Comparison of ENCODE assay signal across 12 cellular contexts in the genomic region with DNA sequence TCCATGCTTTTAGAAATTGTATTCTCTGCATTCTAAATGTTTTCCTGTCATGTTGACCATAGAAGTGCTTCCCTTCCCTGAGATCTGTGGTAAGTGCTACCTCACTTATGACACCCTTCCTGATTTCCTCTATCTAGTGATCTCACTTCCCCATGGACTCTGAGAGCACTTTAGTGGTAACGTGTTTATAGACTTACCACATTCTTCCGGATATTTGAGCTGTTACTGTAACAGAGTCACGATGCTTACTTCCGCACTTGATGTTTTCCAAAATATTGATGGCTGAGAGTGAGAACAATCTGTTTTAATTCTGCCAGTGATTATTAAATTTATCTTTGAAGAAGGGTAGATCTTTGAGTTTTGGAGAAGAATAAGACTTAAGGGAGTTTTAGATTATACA.
A peak's percentile ranks its signal among the peaks of the same experiment; 100 is the strongest.
DNase-seq lines count a peak whose midpoint lies in the region; ATAC-seq and TF ChIP-seq lines count a peak whose summit lies in the region.
"Had no signal": no experiment of that assay in that cellular context is flagged by ENCODE, and none has a peak within 500 bp of the region (broad histone marks: within the 10 kb centered on the region; RNA-seq: fewer than 3 reads in every experiment).

No MANE protein-coding gene starts in this region.

- H3K27ac ChIP-seq in HL-60 (replicated peaks) (peak overlapping the region; percentile 67), testis (no peak overlapping the region)
- H3K27ac ChIP-seq: breast epithelium had no signal

- intact Hi-C loops in sciatic nerve (cut with DNase I), result no loop called here
- intact Hi-C loops in testis (cut with DNase I; ENCODE audit: low total_unique reads), result no loop called here

- H3K4me3 ChIP-seq in HL-60 (replicated peaks; ENCODE audit: insufficient read depth, low read length), result no peak overlapping the region
- H3K4me3 ChIP-seq in testis, result no peak overlapping the region
- H3K4me3 ChIP-seq: breast epithelium, Peyer's patch had no signal

- DNase-seq in HL-60 (ENCODE audit: low read depth in 1 of 2, low spot score in 1 of 2), result peak; percentile 82 to 94
- peak; percentile 11 for DNase-seq in OCI-M1 (lab: John Stamatoyannopoulos, UW)
- DNase-seq in dedifferentiated amniotic fluid mesenchymal stem cell (ENCODE audit: extremely low spot score), result peak; percentile 8
- no peak for DNase-seq in sciatic nerve (ENCODE audit: low spot score)
- DNase-seq in testis, result no peak
- DNase-seq: GOT3; NCI-H1417 treated with DMSO at 0.1 percent for 48 hours; Peyer's patch; stimulated activated naive CD4-positive, alpha-beta T cell had no signal

- TF ChIP-seq CTCF in HL-60 (IDR thresholded peaks at IDR 0.05; ENCODE audit: insufficient read depth, low read length), result no peak
- TF ChIP-seq CTCF in testis (IDR thresholded peaks at IDR 0.05), result no peak

- ATAC-seq in sciatic nerve (peak; percentile 85), GM19328 (IDR thresholded peaks at IDR 0.05; ENCODE audit: unreplicated experiment) (no peak), HG02970 (IDR thresholded peaks at IDR 0.05; ENCODE audit: low FRiP score, unreplicated experiment) (no peak)

- no peaks in the 10 kb centered on the region for H3K4me1 ChIP-seq in testis
- H3K4me1 ChIP-seq: breast epithelium, Peyer's patch had no signal

- H3K27me3 ChIP-seq in HL-60 (ENCODE audit: insufficient read depth, poor library complexity, severe bottlenecking) (no peaks in the 10 kb centered on the region), testis (no peaks in the 10 kb centered on the region)
- H3K27me3 ChIP-seq: breast epithelium, Peyer's patch had no signal

- 93 to 94% methylated on average over 4 of the region's 4 CpGs for WGBS in testis, 2 donors

- H3K9me3 ChIP-seq in testis, result no peaks in the 10 kb centered on the region

- no peaks in the 10 kb centered on the region for H3K36me3 ChIP-seq in testis (ENCODE audit: low read depth, missing control alignments)
- H3K36me3 ChIP-seq: breast epithelium, Peyer's patch had no signal

- TF ChIP-seq POLR2A in testis (IDR thresholded peaks at IDR 0.05), result no peak

Comparison
In these comparisons a context has a peak if more than half of its experiments do, and no peak if none do; other contexts are left out.
1. DNase-seq: peak in HL-60 (2 of 2), OCI-M1 (single experiment) and dedifferentiated amniotic fluid mesenchymal stem cell (single experiment); none in sciatic nerve (single experiment) and testis (single experiment).